In genomic region chr12:42094277-42094676, GRCh38 we compare ENCODE assay signal across 1 cellular context.
TF ChIP-seq lines count a peak whose summit lies in the region.

No MANE protein-coding gene starts in this region.

TF ChIP-seq in K562, 482 proteins besides CTCF, POLR2A, EP300 and RAD21 (continued from another document):
- TF ChIP-seq SAFB (IDR thresholded peaks at IDR 0.05; ENCODE audit: borderline replicate concordance, low read depth, low read length), result no peak
- TF ChIP-seq BHLHE40 (IDR thresholded peaks at IDR 0.05; ENCODE audit: low read length), result peak; percentile 35; the same call in 1 of the 2 replicates
- 0 out of 2 replicates have a peak, but pooled peaks have one; percentile 28 for TF ChIP-seq CBFA2T3 (IDR thresholded peaks at IDR 0.05)
- TF ChIP-seq ATF4 (CRISPR knock-in tag; IDR thresholded peaks at IDR 0.05), result no peak
